ENCODE assay signal across 17 cellular contexts in the genomic region with DNA sequence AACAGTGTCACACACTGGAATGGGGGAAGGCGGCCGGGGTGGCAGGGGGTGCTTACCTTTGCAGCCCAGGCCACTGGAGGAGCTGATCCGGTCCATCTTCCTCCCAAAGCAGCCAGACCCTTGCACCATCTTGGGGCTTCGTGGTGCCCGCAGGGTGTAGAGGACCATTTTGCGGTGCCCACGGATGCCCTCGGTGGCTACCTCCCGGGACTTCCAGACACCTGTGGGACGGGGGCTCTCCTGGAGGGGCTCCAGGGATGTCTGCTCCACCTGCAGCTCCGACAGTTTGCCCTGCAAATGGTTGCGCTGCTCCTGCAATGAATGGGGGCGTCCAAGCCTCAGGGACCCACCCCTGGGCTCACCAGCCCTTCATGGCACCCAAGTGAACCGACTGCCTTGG. TPM values are rescaled to one million over a fixed set of nuclear protein-coding genes. Genes with fewer than 3 reads are reported as not detected.
DNase-seq lines count a peak whose midpoint lies in the region; ATAC-seq and TF ChIP-seq lines count a peak whose summit lies in the region.
"Had no signal": no experiment of that assay in that cellular context is flagged by ENCODE, and none has a peak within 500 bp of the region (broad histone marks: within the 10 kb centered on the region; RNA-seq: fewer than 3 reads in every experiment).

No MANE protein-coding gene starts in this region.

- H4K8ac ChIP-seq in trophoblast cell (ENCODE audit: low read depth, low read length) = no peak overlapping the region

- H4K12ac ChIP-seq in trophoblast cell (ENCODE audit: low read depth, low read length) = no peak overlapping the region

- H3K27ac ChIP-seq in right atrium auricular region = peak overlapping the region; percentile 72 to 94
- H3K27ac ChIP-seq in left ventricle myocardium inferior (replicated peaks) = no peak overlapping the region
- H3K27ac ChIP-seq in HUES48 (ENCODE audit: low read depth, low read length) = no peak overlapping the region
- no peak overlapping the region for H3K27ac ChIP-seq in trophoblast cell (ENCODE audit: low read depth, low read length)
- H3K27ac ChIP-seq in brain microvascular endothelial cell = no peak overlapping the region
- H3K27ac ChIP-seq: 22Rv1 had no signal

- no CpG with 5 or more reads among the region's 14 CpGs for WGBS in trophoblast cell (ENCODE audit: extremely low coverage, insufficient coverage, insufficient read length)

- in situ Hi-C loops in brain microvascular endothelial cell (cut with HindIII; ENCODE audit: low pct_ligation_motif_present, low sequenced_read_pairs) = no loop called here

- no peak overlapping the region for H2AFZ ChIP-seq in trophoblast cell (ENCODE audit: insufficient read depth, low read length, poor library complexity)

- no peak overlapping the region for H2AK5ac ChIP-seq in trophoblast cell (ENCODE audit: low read length)

- H3K36me3 ChIP-seq in right atrium auricular region (peaks cover 19% of the 10 kb centered on the region), left ventricle myocardium inferior (no peaks in the 10 kb centered on the region), HUES48 (ENCODE audit: control insufficient read depth, insufficient read depth, low read length) (no peaks in the 10 kb centered on the region), trophoblast cell (ENCODE audit: control insufficient read depth in 1 of 2, insufficient read depth in 2 of 2, low read length in 2 of 2) (no peaks in the 10 kb centered on the region), brain microvascular endothelial cell (replicated peaks) (no peaks in the 10 kb centered on the region)
- H3K36me3 ChIP-seq: HAP-1 had no signal

- H3K18ac ChIP-seq in trophoblast cell (ENCODE audit: low read length) = no peak overlapping the region

- no peak for ATAC-seq in central memory CD8-positive, alpha-beta T cell (replicated peaks; ENCODE audit: extremely low read depth, poor library complexity, severe bottlenecking)

- no peaks in the 10 kb centered on the region for H3K9me3 Mint-ChIP-seq in central memory CD8-positive, alpha-beta T cell
- H3K9me3 Mint-ChIP-seq: CD4-positive, CD25-positive, alpha-beta regulatory T cell had no signal

- H2BK5ac ChIP-seq in trophoblast cell (ENCODE audit: low read depth, low read length, poor library complexity) = no peak overlapping the region

- no peaks in the 10 kb centered on the region for H3K4me1 Mint-ChIP-seq in central memory CD8-positive, alpha-beta T cell
- H3K4me1 Mint-ChIP-seq: CD4-positive, CD25-positive, alpha-beta regulatory T cell had no signal

- H3K9me3 ChIP-seq in right atrium auricular region = no peaks in the 10 kb centered on the region
- H3K9me3 ChIP-seq in left ventricle myocardium inferior (replicated peaks) = no peaks in the 10 kb centered on the region
- H3K9me3 ChIP-seq in HUES48 (ENCODE audit: control insufficient read depth, insufficient read depth, low read length) = no peaks in the 10 kb centered on the region
- no peaks in the 10 kb centered on the region for H3K9me3 ChIP-seq in trophoblast cell (ENCODE audit: insufficient read depth, low read depth, low read length)
- H3K9me3 ChIP-seq: HAP-1 had no signal

- intact Hi-C loops in left ventricle myocardium inferior (cut with micrococcal nuclease) = no loop called here

- H3K79me2 ChIP-seq in trophoblast cell (ENCODE audit: control insufficient read depth, insufficient read depth, low read length, poor library complexity) = no peaks in the 10 kb centered on the region

- H3K9ac ChIP-seq in HUES48 (ENCODE audit: low read depth, low read length) = no peak overlapping the region
- no peak overlapping the region for H3K9ac ChIP-seq in trophoblast cell (ENCODE audit: low read length)

- H4K91ac ChIP-seq in trophoblast cell (ENCODE audit: low read depth, low read length) = peak overlapping the region; percentile 15

- DNase-seq in right atrium auricular region (ENCODE audit: low spot score) = no peak
- DNase-seq in left ventricle myocardium inferior = no peak
- DNase-seq in central memory CD8-positive, alpha-beta T cell (ENCODE audit: low spot score in 2 of 2) = no peak
- DNase-seq in trophoblast cell = no peak
- no peak for DNase-seq in NCI-H524 (lab: John Stamatoyannopoulos, UW)
- DNase-seq in NCI-H2029 treated with DMSO at 0.1 percent for 48 hours (lab: John Stamatoyannopoulos, UW) = no peak
- DNase-seq in brain microvascular endothelial cell = no peak
- DNase-seq: CD4-positive, CD25-positive, alpha-beta regulatory T cell; DMS79; GOT3; IMR-90 had no signal

- no peak overlapping the region for H3K4ac ChIP-seq in trophoblast cell (ENCODE audit: low read depth, low read length)

- peak overlapping the region; percentile 38 to 45 for H3K4me3 ChIP-seq in right atrium auricular region
- no peak overlapping the region for H3K4me3 ChIP-seq in left ventricle myocardium inferior
- H3K4me3 ChIP-seq in HUES48 (ENCODE audit: low read depth, low read length) = 0 out of 2 replicates have a peak overlapping the region, but pooled peaks have one; percentile 57
- H3K4me3 ChIP-seq in trophoblast cell (ENCODE audit: low read depth, low read length) = peak overlapping the region; percentile 55
- H3K4me3 ChIP-seq in brain microvascular endothelial cell (ENCODE audit: low read depth, low read length) = no peak overlapping the region
- H3K4me3 ChIP-seq: HAP-1 had no signal

- H3K4me2 ChIP-seq in trophoblast cell (ENCODE audit: low read length) = peak overlapping the region; percentile 68

- H3K23ac ChIP-seq in trophoblast cell (ENCODE audit: low read length) = no peak overlapping the region

- peaks cover 0 to 4% of the 10 kb centered on the region in 2 donors for H3K27me3 ChIP-seq in right atrium auricular region
- H3K27me3 ChIP-seq in left ventricle myocardium inferior (ENCODE audit: low read depth) = peaks cover 87% of the 10 kb centered on the region
- peaks cover 24% of the 10 kb centered on the region for H3K27me3 ChIP-seq in HUES48 (ENCODE audit: control insufficient read depth, insufficient read depth, low read length)
- H3K27me3 ChIP-seq in trophoblast cell (ENCODE audit: insufficient read depth, low read length) = no peaks in the 10 kb centered on the region
- peaks cover 26% of the 10 kb centered on the region for H3K27me3 ChIP-seq in brain microvascular endothelial cell (replicated peaks)

- H3K4me1 ChIP-seq in right atrium auricular region (peaks cover 0 to 8% of the 10 kb centered on the region in 2 donors), left ventricle myocardium inferior (peaks cover 6% of the 10 kb centered on the region), HUES48 (ENCODE audit: control insufficient read depth, insufficient read depth, low read length) (0 out of 2 replicates have a peak, but pooled peaks cover 3% of the 10 kb centered on the region), trophoblast cell (ENCODE audit: control insufficient read depth in 1 of 2, insufficient read depth in 2 of 2, low read length in 2 of 2) (peaks cover 12 to 19% of the 10 kb centered on the region in 2 experiments)
- H3K4me1 ChIP-seq: HAP-1 had no signal

- H3K36me3 Mint-ChIP-seq in central memory CD8-positive, alpha-beta T cell (ENCODE audit: insufficient read depth) = no peaks in the 10 kb centered on the region
- H3K36me3 Mint-ChIP-seq: CD4-positive, CD25-positive, alpha-beta regulatory T cell had no signal

- H3K27me3 Mint-ChIP-seq in central memory CD8-positive, alpha-beta T cell = peaks cover 76% of the 10 kb centered on the region

- no peak for TF ChIP-seq CTCF in right atrium auricular region (IDR thresholded peaks at IDR 0.05)
- no peak for TF ChIP-seq CTCF in left ventricle myocardium inferior (IDR thresholded peaks at IDR 0.05; ENCODE audit: borderline replicate concordance)
- no peak for TF ChIP-seq CTCF in brain microvascular endothelial cell (IDR thresholded peaks at IDR 0.05; ENCODE audit: low read depth, low read length, missing control alignments)

- H3K14ac ChIP-seq in trophoblast cell (ENCODE audit: low read length) = no peak overlapping the region

- no peak overlapping the region for H2BK12ac ChIP-seq in trophoblast cell (ENCODE audit: low read length)

- H3K27ac Mint-ChIP-seq in central memory CD8-positive, alpha-beta T cell (ENCODE audit: low read depth) = peak overlapping the region; percentile 46

- no peak overlapping the region for H3K4me3 Mint-ChIP-seq in central memory CD8-positive, alpha-beta T cell
- H3K4me3 Mint-ChIP-seq: CD4-positive, CD25-positive, alpha-beta regulatory T cell had no signal

- peaks cover 4% of the 10 kb centered on the region for H3K79me1 ChIP-seq in trophoblast cell (ENCODE audit: low read length)

- no peak overlapping the region for H2BK120ac ChIP-seq in trophoblast cell (ENCODE audit: insufficient read depth, low read length, poor library complexity)

RNA-seq across cellular contexts. Expression of a gene that starts 0.6 kb away (rescaled TPM):
- over 10,000 TPM in 1 of 2 donors, 1,000 to 10,000 TPM in 1; 1,081 to 10,488 TPM for total RNA-seq in right atrium auricular region
- 119 TPM for total RNA-seq in left ventricle myocardium inferior
- polyA plus RNA-seq in trophoblast cell (2013) = 59.2 and 70.8 TPM in 2 replicates
- total RNA-seq: A673; CD4-positive, CD25-positive, alpha-beta regulatory T cell; HT1080; IMR-90 had no signal
- polyA plus RNA-seq: CD4-positive, CD25-positive, alpha-beta regulatory T cell; IMR-90 had no signal

RNA-seq across cellular contexts. Expression of a gene that starts 10.6 kb away (rescaled TPM):
- over 10,000 TPM; 98,870 to 132,613 TPM for total RNA-seq in right atrium auricular region
- total RNA-seq in left ventricle myocardium inferior = 1,100 TPM
- polyA plus RNA-seq in trophoblast cell (2013) = not detected in 2 replicates
- total RNA-seq: A673; CD4-positive, CD25-positive, alpha-beta regulatory T cell; HT1080; IMR-90 had no signal
- polyA plus RNA-seq: BJ; CD4-positive, CD25-positive, alpha-beta regulatory T cell; IMR-90 had no signal

RNA-seq across cellular contexts. Expression of a gene that starts 52.2 kb away (rescaled TPM):
- total RNA-seq in right atrium auricular region = 10 to 100 TPM; 14.8 to 15.2 TPM
- 16.1 TPM for total RNA-seq in left ventricle myocardium inferior
- polyA plus RNA-seq in trophoblast cell (2013) = 19.8 and 20.5 TPM in 2 replicates

RNA-seq across cellular contexts. Expression of a gene that starts 52.4 kb away (rescaled TPM):
- 10 to 100 TPM; 38.5 to 53.9 TPM for total RNA-seq in right atrium auricular region
- total RNA-seq in left ventricle myocardium inferior = 40.1 TPM
- polyA plus RNA-seq in trophoblast cell (2013) = 5.4 and 5.5 TPM in 2 replicates

Comparison
In these comparisons a context has a peak if more than half of its experiments do, and no peak if none do; other contexts are left out.
1. H3K27ac ChIP-seq: peak in right atrium auricular region (2 of 2); none in left ventricle myocardium inferior (single experiment), HUES48 (single experiment), trophoblast cell (single experiment) and brain microvascular endothelial cell (single experiment).
2. H3K4me3 ChIP-seq: peak in right atrium auricular region (2 of 2), HUES48 (single experiment) and trophoblast cell (single experiment); none in left ventricle myocardium inferior (single experiment) and brain microvascular endothelial cell (single experiment).
3. RNA of a gene that starts 10.6 kb away (total RNA-seq): 98,870 to 132,613 TPM in right atrium auricular region; 1,100 TPM in left ventricle myocardium inferior (single experiment); every median in the first group is over 10 times any median in the second.